In genomic region chr3:152323834-152324233, GRCh38 we compare ENCODE assay signal across 8 cellular contexts. TPM values are rescaled to one million over a fixed set of nuclear protein-coding genes. Genes with fewer than 3 reads are reported as not detected.
DNase-seq lines count a peak whose midpoint lies in the region; ATAC-seq and TF ChIP-seq lines count a peak whose summit lies in the region.

No MANE protein-coding gene starts in this region.

- peaks cover 72% of the 10 kb centered on the region for H3K79me2 ChIP-seq in GM23338 (replicated peaks; ENCODE audit: insufficient read depth)

- no peaks in the 10 kb centered on the region; the same call in 1 of the 2 replicates for H4K20me1 ChIP-seq in GM23338 (replicated peaks; ENCODE audit: insufficient read depth)

- intact Hi-C loops in CD4-positive, alpha-beta T cell (cut with DNase I, micrococcal nuclease) = no loop called here

- no peaks in the 10 kb centered on the region for H3F3A ChIP-seq in GM23338 (replicated peaks; ENCODE audit: low read depth)

- no peak overlapping the region for H3K4me2 ChIP-seq in GM23338

- H3K27ac ChIP-seq in CD4-positive, alpha-beta T cell (ENCODE audit: low read depth, low read length) = peak overlapping the region; percentile 56
- H3K27ac ChIP-seq in coronary artery (peak overlapping the region; percentile 61 to 72), GM23338 (ENCODE audit: low read depth) (no peak overlapping the region)

- H2AFZ ChIP-seq in GM23338 = no peak overlapping the region

- ATAC-seq in CD4-positive, alpha-beta T cell (ENCODE audit: poor library complexity) = peak; percentile 41
- ATAC-seq in GM19324 (IDR thresholded peaks at IDR 0.05; ENCODE audit: low FRiP score, unreplicated experiment) (peak; percentile 80), HG03108 (IDR thresholded peaks at IDR 0.05; ENCODE audit: unreplicated experiment) (peak; percentile 71), GM23338 (no peak)

- peak overlapping the region; percentile 78 for H3K4me3 Mint-ChIP-seq in CD4-positive, alpha-beta T cell
- no peak overlapping the region for H3K4me3 Mint-ChIP-seq in GM23338

- H3K4me1 ChIP-seq in GM23338 (ENCODE audit: insufficient read depth) = peaks cover 18% of the 10 kb centered on the region

- H3K27me3 Mint-ChIP-seq in CD4-positive, alpha-beta T cell = no peaks in the 10 kb centered on the region
- H3K27me3 Mint-ChIP-seq in GM23338 (ENCODE audit: insufficient read depth, low read depth, poor library complexity) = peaks cover 4% of the 10 kb centered on the region

- DNase-seq in CD4-positive, alpha-beta T cell = no peak
- no peak for DNase-seq in coronary artery (ENCODE audit: low spot score)
- DNase-seq in AG20443 (ENCODE audit: low spot score) = no peak
- no peak for DNase-seq in DMS53 (lab: John Stamatoyannopoulos, UW)
- no peak for DNase-seq in GM23338 (ENCODE audit: low spot score)
- no peak for DNase-seq in pons (ENCODE audit: low spot score)

- POLR2A ChIA-PET in CD4-positive, alpha-beta T cell (lab: Charles Lee) = interaction anchor here (1.0 to 1.3 kb wide), 3 partner anchors 9 to 55 kb away, joined by 3 to 6 read pairs (median 4); partner anchors contain the start of gene MBNL1

- H3K4me3 ChIP-seq in coronary artery = peak overlapping the region; percentile 46
- no peak overlapping the region for H3K4me3 ChIP-seq in GM23338

- H3K4me1 Mint-ChIP-seq in CD4-positive, alpha-beta T cell (ENCODE audit: low read depth) = peaks cover 90% of the 10 kb centered on the region
- peaks cover 20% of the 10 kb centered on the region for H3K4me1 Mint-ChIP-seq in GM23338

- peak overlapping the region; percentile 79 for H3K27ac Mint-ChIP-seq in CD4-positive, alpha-beta T cell
- no peak overlapping the region for H3K27ac Mint-ChIP-seq in GM23338

- no peaks in the 10 kb centered on the region for H3K27me3 ChIP-seq in CD4-positive, alpha-beta T cell (ENCODE audit: control insufficient read depth, insufficient read depth, low read length)
- H3K27me3 ChIP-seq in GM23338 (ENCODE audit: insufficient read depth) = no peaks in the 10 kb centered on the region

- H3K36me3 ChIP-seq in GM23338 (ENCODE audit: insufficient read depth) = no peaks in the 10 kb centered on the region

- no peak for TF ChIP-seq CTCF in CD4-positive, alpha-beta T cell (IDR thresholded peaks at IDR 0.05)
- TF ChIP-seq CTCF in coronary artery (IDR thresholded peaks at IDR 0.05) (no peak), GM23338 (conservative IDR thresholded peaks at IDR 0.05; ENCODE audit: low read depth in 2 of 2) (no peak)

- CTCF ChIA-PET in CD4-positive, alpha-beta T cell (lab: Charles Lee) = interaction anchor here (0.9 to 1.0 kb wide), 3 partner anchors 41 to 134 kb away, joined by 3 read pairs; no protein-coding TSS in a partner anchor

- H3K36me3 Mint-ChIP-seq in CD4-positive, alpha-beta T cell (ENCODE audit: low read depth) = peaks cover 70% of the 10 kb centered on the region
- peaks cover 8% of the 10 kb centered on the region; the same call in 2 of the 3 replicates for H3K36me3 Mint-ChIP-seq in GM23338 (ENCODE audit: low read depth)

- no peaks in the 10 kb centered on the region for H3K9me3 ChIP-seq in CD4-positive, alpha-beta T cell (ENCODE audit: control insufficient read depth, low read length)

- no peaks in the 10 kb centered on the region for H3K9me3 Mint-ChIP-seq in CD4-positive, alpha-beta T cell
- H3K9me3 Mint-ChIP-seq in GM23338 = peaks cover 4% of the 10 kb centered on the region; the same call in 1 of the 3 replicates

- no peaks in the 10 kb centered on the region for H3K9me2 ChIP-seq in GM23338 (ENCODE audit: insufficient read depth)

TF ChIP-seq in GM23338, 12 proteins besides CTCF, POLR2A, EP300 and RAD21 (continues in another document):
- no peak for TF ChIP-seq ZNF114 (CRISPR knock-in tag; IDR thresholded peaks at IDR 0.05)
- no peak for TF ChIP-seq ZNF462 (CRISPR knock-in tag; IDR thresholded peaks at IDR 0.05)
- TF ChIP-seq CREB1 (CRISPR knock-in tag; IDR thresholded peaks at IDR 0.05; ENCODE audit: low read depth) = no peak
- no peak for TF ChIP-seq NANOG (IDR thresholded peaks at IDR 0.05; ENCODE audit: borderline replicate concordance)
- no peak for TF ChIP-seq POLR2AphosphoS5 (IDR thresholded peaks at IDR 0.05; ENCODE audit: low read depth)
- TF ChIP-seq ZNF331 (CRISPR knock-in tag; IDR thresholded peaks at IDR 0.05; ENCODE audit: low read depth) = no peak
- no peak for TF ChIP-seq REST (IDR thresholded peaks at IDR 0.05; ENCODE audit: unreplicated experiment)

RNA-seq across cellular contexts. Expression of gene MBNL1, which starts 55.1 kb away (rescaled TPM):
- 100 to 1,000 TPM; 551 to 561 TPM for total RNA-seq in CD4-positive, alpha-beta T cell
- 15.7 and 23.2 TPM in 2 replicates for total RNA-seq in GM23338 (2014; rRNA removed; shearing (Covaris generic))
- 8.4 and 9.4 TPM in 2 replicates for polyA plus RNA-seq in GM23338 (2016; fragmentation: Nextera tagmentation; extraction: Ambion mirVana)

Comparison
In these comparisons a context has a peak if more than half of its experiments do, and no peak if none do; other contexts are left out.
1. RNA of gene MBNL1, which starts 55.1 kb away (total RNA-seq): 551 to 561 TPM in CD4-positive, alpha-beta T cell; 15.7 to 23.2 TPM in GM23338; every median in the first group is over 10 times any median in the second.